1 cellular context compared by ENCODE assay signal in genomic region chr5:168624850-168625357, GRCh38.
TF ChIP-seq lines count a peak whose summit lies in the region.

No MANE protein-coding gene starts in this region.

TF ChIP-seq in liver, 16 proteins besides CTCF, POLR2A, EP300 and RAD21 (continued from another document):
- peak; percentile 76 for TF ChIP-seq ZBTB33 (IDR thresholded peaks at IDR 0.05)
- TF ChIP-seq REST (IDR thresholded peaks at IDR 0.05), result peak; percentile 37
- peak; percentile 75 for TF ChIP-seq YY1 (IDR thresholded peaks at IDR 0.05)
- TF ChIP-seq HNF4A (conservative IDR thresholded peaks at IDR 0.05), result peak; percentile 67 to 80
- peak; percentile 91 for TF ChIP-seq FOXA2 (IDR thresholded peaks at IDR 0.05)
- peak; percentile 75 to 87 for TF ChIP-seq RXRA (IDR thresholded peaks at IDR 0.05)
- TF ChIP-seq NR2F2 (IDR thresholded peaks at IDR 0.05), result peak; percentile 28
- TF ChIP-seq SP1 (IDR thresholded peaks at IDR 0.05), result peak; percentile 11
- TF ChIP-seq TAF1 (conservative IDR thresholded peaks at IDR 0.05), result no peak
- peak; percentile 14 to 72 for TF ChIP-seq JUND (IDR thresholded peaks at IDR 0.05)
- TF ChIP-seq ATF3 (IDR thresholded peaks at IDR 0.05), result no peak
- peak; percentile 78 for TF ChIP-seq MAX (IDR thresholded peaks at IDR 0.05)
- TF ChIP-seq FOXA1 (IDR thresholded peaks at IDR 0.05), result peak; percentile 82
- peak in 1 of 2 donors; percentile 40 for TF ChIP-seq GABPA (IDR thresholded peaks at IDR 0.05 in 1 of 2, conservative IDR thresholded peaks at IDR 0.05 in 1 of 2)
- TF ChIP-seq EGR1 (IDR thresholded peaks at IDR 0.05; ENCODE audit: low read depth in 2 of 2), result no peak
